12 cellular contexts compared by ENCODE assay signal in the genomic region with DNA sequence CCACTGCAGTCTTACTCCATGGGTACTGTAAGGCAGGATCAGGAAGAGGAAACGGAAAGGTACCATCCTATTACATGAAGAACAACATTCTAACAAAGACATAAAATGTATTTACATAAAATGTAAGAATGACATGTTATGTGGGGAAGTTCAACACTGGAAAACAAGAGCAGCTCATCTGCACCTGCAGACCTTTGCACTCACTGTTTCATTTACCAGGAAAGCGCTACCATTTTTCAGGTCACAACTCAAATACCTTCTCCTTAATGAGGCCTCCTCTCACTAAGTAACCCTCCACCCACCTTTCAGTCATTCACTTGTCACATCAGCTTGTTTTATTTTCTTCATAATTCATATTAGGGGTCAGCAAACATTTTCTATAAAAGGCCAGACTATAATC. TPM values are rescaled to one million over a fixed set of nuclear protein-coding genes. Genes with fewer than 3 reads are reported as not detected.
DNase-seq lines count a peak whose midpoint lies in the region; ATAC-seq and TF ChIP-seq lines count a peak whose summit lies in the region.
"Had no signal": no experiment of that assay in that cellular context is flagged by ENCODE, and none has a peak within 500 bp of the region (broad histone marks: within the 10 kb centered on the region; RNA-seq: fewer than 3 reads in every experiment).

No MANE protein-coding gene starts in this region.

- no peak for TF ChIP-seq CTCF in Panc1 (IDR thresholded peaks at IDR 0.05)
- no peak for TF ChIP-seq CTCF in smooth muscle cell (IDR thresholded peaks at IDR 0.05; ENCODE audit: borderline replicate concordance, insufficient read depth, poor library complexity, severe bottlenecking)
- TF ChIP-seq CTCF in Caco-2 (IDR thresholded peaks at IDR 0.05; ENCODE audit: insufficient read depth in 1 of 2, low read depth in 1 of 2, low read length in 1 of 2, severe bottlenecking in 1 of 2, unreplicated experiment in 1 of 2) = no peak
- no peak for TF ChIP-seq CTCF in SK-N-SH (IDR thresholded peaks at IDR 0.05)

- H3K27ac Mint-ChIP-seq in activated CD4-positive, alpha-beta T cell treated with anti-CD3 and anti-CD28 coated beads, Interleukin-2, amount 10 ng/mL, durations not matched to agents 7 days and 5 days = peak overlapping the region; percentile 36
- no peak overlapping the region for H3K27ac Mint-ChIP-seq in Caco-2 (ENCODE audit: unreplicated experiment)
- H3K27ac Mint-ChIP-seq: activated CD8-positive, alpha-beta T cell treated with anti-CD3 and anti-CD28 coated beads, Interleukin-2, amount 10 ng/mL, durations not matched to agents 7 days and 5 days had no signal

- H3K9me3 Mint-ChIP-seq in activated CD4-positive, alpha-beta T cell treated with anti-CD3 and anti-CD28 coated beads, Interleukin-2, amount 10 ng/mL, durations not matched to agents 7 days and 5 days = no peaks in the 10 kb centered on the region
- H3K9me3 Mint-ChIP-seq in Caco-2 (ENCODE audit: unreplicated experiment) = no peaks in the 10 kb centered on the region

- ATAC-seq in Panc1 (no peak), left colon (peak; percentile 11), HG02610 (IDR thresholded peaks at IDR 0.05; ENCODE audit: unreplicated experiment) (no peak)
- ATAC-seq: activated CD8-positive, alpha-beta T cell treated with anti-CD3 and anti-CD28 coated beads, Interleukin-2, amount 10 ng/mL, durations not matched to agents 7 days and 5 days had no signal

- no peaks in the 10 kb centered on the region for H3K36me3 ChIP-seq in Panc1 (ENCODE audit: control insufficient read depth, insufficient read depth, low read length)
- no peaks in the 10 kb centered on the region for H3K36me3 ChIP-seq in smooth muscle cell (ENCODE audit: low read depth)
- no peaks in the 10 kb centered on the region for H3K36me3 ChIP-seq in Caco-2 (ENCODE audit: control insufficient read depth, insufficient read depth, low read length)
- H3K36me3 ChIP-seq in SK-N-SH (replicated peaks in 1 of 2; ENCODE audit: control insufficient read depth in 1 of 2, insufficient read depth in 2 of 2, low read length in 1 of 2) = peaks cover 0 to 16% of the 10 kb centered on the region in 2 experiments
- H3K36me3 ChIP-seq: uterus had no signal

- no TSS peak for BruUV-seq in Panc1 (replicated peaks; lab: Mats Ljungman, UMichigan)
- no TSS peak for BruUV-seq in Caco-2 (replicated peaks; lab: Mats Ljungman, UMichigan)

- H3K4me2 ChIP-seq in smooth muscle cell (peak overlapping the region; percentile 8), SK-N-SH (no peak overlapping the region)

- no peak overlapping the region for H2AFZ ChIP-seq in smooth muscle cell (ENCODE audit: low read depth)
- no peak overlapping the region for H2AFZ ChIP-seq in SK-N-SH (ENCODE audit: low read depth)

- peaks cover 37% of the 10 kb centered on the region for H3K4me1 Mint-ChIP-seq in activated CD4-positive, alpha-beta T cell treated with anti-CD3 and anti-CD28 coated beads, Interleukin-2, amount 10 ng/mL, durations not matched to agents 7 days and 5 days
- peaks cover 14% of the 10 kb centered on the region for H3K4me1 Mint-ChIP-seq in Caco-2 (ENCODE audit: low read depth, unreplicated experiment)

- no peak overlapping the region for H3K4me3 ChIP-seq in Panc1 (ENCODE audit: low read depth in 2 of 2, low read length in 2 of 2)
- no peak overlapping the region for H3K4me3 ChIP-seq in smooth muscle cell
- no peak overlapping the region for H3K4me3 ChIP-seq in Caco-2 (ENCODE audit: low read depth, low read length)
- no peak overlapping the region for H3K4me3 ChIP-seq in SK-N-SH (ENCODE audit: low read depth in 2 of 2, low read length in 1 of 2)
- H3K4me3 ChIP-seq: uterus had no signal

- H3K27me3 ChIP-seq in Panc1 (ENCODE audit: control insufficient read depth, insufficient read depth, low read length) (no peaks in the 10 kb centered on the region), smooth muscle cell (ENCODE audit: low read depth) (no peaks in the 10 kb centered on the region), Caco-2 (replicated peaks; ENCODE audit: control insufficient read depth, insufficient read depth, low read length) (no peaks in the 10 kb centered on the region), SK-N-SH (ENCODE audit: insufficient read depth) (no peaks in the 10 kb centered on the region)
- H3K27me3 ChIP-seq: uterus had no signal

- no peak overlapping the region for H3K4me3 Mint-ChIP-seq in activated CD4-positive, alpha-beta T cell treated with anti-CD3 and anti-CD28 coated beads, Interleukin-2, amount 10 ng/mL, durations not matched to agents 7 days and 5 days
- no peak overlapping the region for H3K4me3 Mint-ChIP-seq in Caco-2 (ENCODE audit: unreplicated experiment)

- 100% methylated on average over 2 of the region's 2 CpGs for WGBS in smooth muscle cell (ENCODE audit: low lambda C conversion rate)
- 100% methylated on average over 2 of the region's 2 CpGs for WGBS in SK-N-SH (ENCODE audit: low lambda C conversion rate)

- CTCF ChIA-PET in activated CD4-positive, alpha-beta T cell treated with anti-CD3 and anti-CD28 coated beads, Interleukin-2, amount 10 ng/mL, durations not matched to agents 7 days and 5 days (lab: Charles Lee) = interaction anchor here (0.6 kb wide), 1 partner anchor 458 kb away, joined by 3 read pairs; no protein-coding TSS in a partner anchor
- CTCF ChIA-PET in Panc1 (lab: Charles Lee) (no interaction called here), Caco-2 (lab: Charles Lee) (no interaction called here), SK-N-SH (lab: Yijun Ruan, JAX) (interaction anchor here (0.7 kb wide), 1 partner anchor 58 kb away, joined by 3 read pairs; no protein-coding TSS in a partner anchor)

- TF ChIP-seq EP300 in SK-N-SH (IDR thresholded peaks at IDR 0.05; ENCODE audit: borderline replicate concordance in 1 of 2, low read depth in 1 of 2, low read length in 1 of 2) = no peak

- TF ChIP-seq RAD21 in SK-N-SH (IDR thresholded peaks at IDR 0.05; ENCODE audit: low read length) = no peak

- intact Hi-C loops in Panc1 (cut with micrococcal nuclease; ENCODE audit: unreplicated experiment) (no loop called here), left colon (cut with DNase I, micrococcal nuclease) (no loop called here), Caco-2 (cut with micrococcal nuclease; ENCODE audit: unreplicated experiment) (no loop called here)

- in situ Hi-C loops in Panc1 (cut with HindIII; ENCODE audit: low pct_unique_long_range_greater_than_20kb, low sequenced_read_pairs) = no loop called here

- peaks cover 7% of the 10 kb centered on the region for H3K36me3 Mint-ChIP-seq in activated CD4-positive, alpha-beta T cell treated with anti-CD3 and anti-CD28 coated beads, Interleukin-2, amount 10 ng/mL, durations not matched to agents 7 days and 5 days (ENCODE audit: low read depth)
- no peaks in the 10 kb centered on the region for H3K36me3 Mint-ChIP-seq in Caco-2 (ENCODE audit: insufficient read depth, unreplicated experiment)

- H3K79me2 ChIP-seq in smooth muscle cell (ENCODE audit: low read depth) (peaks cover 62% of the 10 kb centered on the region), SK-N-SH (ENCODE audit: insufficient read depth) (peaks cover 51% of the 10 kb centered on the region)

- H3K4me1 ChIP-seq in Panc1 (ENCODE audit: control insufficient read depth, insufficient read depth, low read length) (peaks cover 48% of the 10 kb centered on the region), smooth muscle cell (ENCODE audit: low read depth) (peaks cover 17% of the 10 kb centered on the region), Caco-2 (peaks cover 14% of the 10 kb centered on the region), SK-N-SH (ENCODE audit: control insufficient read depth in 1 of 2, insufficient read depth in 2 of 2, low read depth in 1 of 2, low read length in 1 of 2) (peaks cover 11 to 22% of the 10 kb centered on the region in 2 experiments; a peak in 3 of 4 replicates)

- peaks cover 64% of the 10 kb centered on the region for H4K20me1 ChIP-seq in smooth muscle cell (ENCODE audit: low read depth)
- H4K20me1 ChIP-seq in SK-N-SH (ENCODE audit: insufficient read depth) = peaks cover 44% of the 10 kb centered on the region

- POLR2A ChIA-PET in activated CD4-positive, alpha-beta T cell treated with anti-CD3 and anti-CD28 coated beads, Interleukin-2, amount 10 ng/mL, durations not matched to agents 7 days and 5 days (lab: Charles Lee) = no interaction called here
- POLR2A ChIA-PET in Panc1 (lab: Charles Lee) (no interaction called here), Caco-2 (lab: Charles Lee) (no interaction called here), SK-N-SH (lab: Yijun Ruan, JAX) (no interaction called here)

- peaks cover 12% of the 10 kb centered on the region for H3F3A ChIP-seq in smooth muscle cell (ENCODE audit: low read depth)
- H3F3A ChIP-seq in SK-N-SH (replicated peaks; ENCODE audit: insufficient read depth) = peaks cover 29% of the 10 kb centered on the region

- no peaks in the 10 kb centered on the region for H3K27me3 Mint-ChIP-seq in activated CD4-positive, alpha-beta T cell treated with anti-CD3 and anti-CD28 coated beads, Interleukin-2, amount 10 ng/mL, durations not matched to agents 7 days and 5 days
- no peaks in the 10 kb centered on the region for H3K27me3 Mint-ChIP-seq in Caco-2 (ENCODE audit: insufficient read depth, unreplicated experiment)

- H3K9ac ChIP-seq in smooth muscle cell (ENCODE audit: low read depth) = no peak overlapping the region
- no peak overlapping the region for H3K9ac ChIP-seq in SK-N-SH

- H3K9me3 ChIP-seq in Panc1 (ENCODE audit: control insufficient read depth, insufficient read depth, low read depth, low read length) (no peaks in the 10 kb centered on the region), smooth muscle cell (replicated peaks; ENCODE audit: low read depth) (no peaks in the 10 kb centered on the region), Caco-2 (no peaks in the 10 kb centered on the region), SK-N-SH (no peaks in the 10 kb centered on the region)
- H3K9me3 ChIP-seq: uterus had no signal

- no peaks in the 10 kb centered on the region for H3K9me2 ChIP-seq in SK-N-SH

- no peak for DNase-seq in activated CD4-positive, alpha-beta T cell treated with anti-CD3 and anti-CD28 coated beads, Interleukin-2, amount 10 ng/mL, durations not matched to agents 7 days and 5 days
- DNase-seq in activated CD4-positive, alpha-beta T cell treated with anti-CD3 and anti-CD28 coated beads for 1 hour = no peak
- DNase-seq in Panc1 (ENCODE audit: low read depth, low spot score) = no peak
- no peak for DNase-seq in left colon
- DNase-seq in smooth muscle cell (lab: John Stamatoyannopoulos, UW; ENCODE audit: unreplicated experiment) = no peak
- DNase-seq in Caco-2 = no peak
- no peak for DNase-seq in SK-N-SH
- DNase-seq: activated CD8-positive, alpha-beta T cell treated with anti-CD3 and anti-CD28 coated beads, Interleukin-2, amount 10 ng/mL, durations not matched to agents 7 days and 5 days; IMR-90; NCI-H187 treated with DMSO at 0.1 percent for 48 hours; uterus had no signal

- H3K27ac ChIP-seq in Panc1 (ENCODE audit: low read length) = peak overlapping the region; percentile 95; the same call in 1 of the 2 replicates
- H3K27ac ChIP-seq in smooth muscle cell (ENCODE audit: low read depth) = peak overlapping the region; percentile 4
- H3K27ac ChIP-seq in SK-N-SH (ENCODE audit: low read depth in 2 of 2, low read length in 1 of 2) = no peak overlapping the region

RNA-seq across cellular contexts. Expression of a gene that starts 2.6 kb away (rescaled TPM):
- total RNA-seq in activated CD4-positive, alpha-beta T cell treated with anti-CD3 and anti-CD28 coated beads, Interleukin-2, amount 10 ng/mL, durations not matched to agents 7 days and 5 days = 10 to 100 TPM; 14.9 to 18.7 TPM
- total RNA-seq in Panc1 (2021; ENCODE audit: unreplicated experiment) = 33.2 TPM
- polyA plus RNA-seq in Panc1 (2012; ENCODE audit: insufficient read length) = 15.3 TPM
- 10 to 100 TPM; 34.4 to 35.7 TPM for total RNA-seq in left colon
- 17.8 and 32.5 TPM in 2 replicates for total RNA-seq in smooth muscle cell
- polyA plus RNA-seq in smooth muscle cell = 5.3 and 9.7 TPM in 2 replicates
- 26.0 and 27.8 TPM in 2 replicates for total RNA-seq in Caco-2 (2022)
- polyA plus RNA-seq in SK-N-SH (2012; rRNA removed) = 7.2 and 9.1 TPM in 2 replicates
- polyA plus RNA-seq in SK-N-SH (2012; cell fraction: cytosol; rRNA removed) = 8.9 and 9.0 TPM in 2 replicates
- 7.0 and 9.8 TPM in 2 replicates for polyA plus RNA-seq in SK-N-SH (2012; cell fraction: nucleus; rRNA removed)

Comparison
In these comparisons a context has a peak if more than half of its experiments do, and no peak if none do; other contexts are left out.
1. H3K27ac ChIP-seq: peak in Panc1 (single experiment) and smooth muscle cell (single experiment); none in SK-N-SH (0 of 2).
2. CTCF ChIA-PET loops: an anchor here in activated CD4-positive, alpha-beta T cell treated with anti-CD3 and anti-CD28 coated beads, Interleukin-2, amount 10 ng/mL, durations not matched to agents 7 days and 5 days (0.6 kb wide) and SK-N-SH (0.7 kb wide); none called in Panc1 and Caco-2.